ENCODE assay signal across 1 cellular context in the genomic region with DNA sequence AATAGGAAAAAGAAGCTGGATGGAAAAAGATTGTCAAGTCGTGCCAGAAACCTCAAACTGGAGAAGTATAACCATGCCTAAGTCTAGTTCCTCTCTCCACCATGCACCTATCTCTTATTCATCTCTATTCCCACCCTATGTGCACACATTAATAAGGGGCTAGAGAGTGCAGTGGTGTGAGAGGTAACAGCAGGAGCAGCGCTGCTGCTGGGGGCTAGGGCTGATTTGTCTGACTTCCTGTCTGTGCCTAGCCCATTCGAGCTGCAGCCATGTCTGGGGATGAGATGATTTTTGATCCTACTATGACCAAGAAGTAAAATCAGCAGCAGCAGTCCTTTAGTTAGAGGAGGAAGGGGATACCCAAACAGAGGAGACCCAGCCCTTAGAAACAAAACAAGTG.
TF ChIP-seq lines count a peak whose summit lies in the region.

No MANE protein-coding gene starts in this region.

TF ChIP-seq in IMR-90, 13 proteins besides CTCF, POLR2A, EP300 and RAD21:
- TF ChIP-seq FOS (IDR thresholded peaks at IDR 0.05; ENCODE audit: low read depth, low read length) (no peak), MXI1 (IDR thresholded peaks at IDR 0.05; ENCODE audit: borderline replicate concordance, low read depth, low read length) (no peak), CHD1 (IDR thresholded peaks at IDR 0.05; ENCODE audit: low read depth, low read length) (no peak), MAZ (IDR thresholded peaks at IDR 0.05; ENCODE audit: borderline replicate concordance, low read depth, low read length) (no peak), RFX5 (IDR thresholded peaks at IDR 0.05; ENCODE audit: low read depth, low read length) (no peak), CEBPB (IDR thresholded peaks at IDR 0.05; ENCODE audit: low read depth, low read length) (no peak), SMC3 (IDR thresholded peaks at IDR 0.05; ENCODE audit: low read depth, low read length) (no peak), NFE2L2 (IDR thresholded peaks at IDR 0.05; ENCODE audit: low read depth, low read length) (no peak), RCOR1 (IDR thresholded peaks at IDR 0.05; ENCODE audit: insufficient replicate concordance, low read length) (no peak), BHLHE40 (IDR thresholded peaks at IDR 0.05; ENCODE audit: low read depth, low read length) (no peak), MAFK (IDR thresholded peaks at IDR 0.05; ENCODE audit: low read depth, low read length) (no peak), USF2 (IDR thresholded peaks at IDR 0.05; ENCODE audit: low read depth, low read length) (no peak)
- TF ChIP-seq, protein P1, sequence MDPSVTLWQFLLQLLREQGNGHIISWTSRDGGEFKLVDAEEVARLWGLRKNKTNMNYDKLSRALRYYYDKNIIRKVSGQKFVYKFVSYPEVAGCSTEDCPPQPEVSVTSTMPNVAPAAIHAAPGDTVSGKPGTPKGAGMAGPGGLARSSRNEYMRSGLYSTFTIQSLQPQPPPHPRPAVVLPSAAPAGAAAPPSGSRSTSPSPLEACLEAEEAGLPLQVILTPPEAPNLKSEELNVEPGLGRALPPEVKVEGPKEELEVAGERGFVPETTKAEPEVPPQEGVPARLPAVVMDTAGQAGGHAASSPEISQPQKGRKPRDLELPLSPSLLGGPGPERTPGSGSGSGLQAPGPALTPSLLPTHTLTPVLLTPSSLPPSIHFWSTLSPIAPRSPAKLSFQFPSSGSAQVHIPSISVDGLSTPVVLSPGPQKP (IDR thresholded peaks at IDR 0.05; ENCODE audit: borderline replicate concordance, low read depth, low read length): no peak
